ENCODE assay signal across 25 cellular contexts in genomic region chr1:24489674-24490073, GRCh38. TPM values are rescaled to one million over a fixed set of nuclear protein-coding genes. Genes with fewer than 3 reads are reported as not detected.
DNase-seq lines count a peak whose midpoint lies in the region; ATAC-seq, FAIRE-seq and TF ChIP-seq lines count a peak whose summit lies in the region.
"Had no signal": no experiment of that assay in that cellular context is flagged by ENCODE, and none has a peak within 500 bp of the region (broad histone marks: within the 10 kb centered on the region; RNA-seq: fewer than 3 reads in every experiment).

No MANE protein-coding gene starts in this region.

- H3K27me3 ChIP-seq in K562 (ENCODE audit: control insufficient read depth in 2 of 2, insufficient read depth in 2 of 2, low read length in 2 of 2), result peaks cover 6 to 14% of the 10 kb centered on the region in 2 experiments; a peak in 4 of 5 replicates
- H3K27me3 ChIP-seq in osteoblast (ENCODE audit: insufficient read depth, low read length), result no peaks in the 10 kb centered on the region
- H3K27me3 ChIP-seq: BE2C had no signal

- no peak for DNase-seq in activated CD4-positive, alpha-beta T cell treated with anti-CD3 and anti-CD28 coated beads, Interleukin-2, amount 10 ng/mL, durations not matched to agents 7 days and 5 days
- no peak for DNase-seq in activated CD4-positive, alpha-beta T cell treated with anti-CD3 and anti-CD28 coated beads for 1 hour
- DNase-seq in activated naive CD8-positive, alpha-beta T cell treated with anti-CD3 and anti-CD28 coated beads, Interleukin-2, amount 50 U/mL, for 24 hours, result no peak
- no peak for DNase-seq in K562 (ENCODE audit: extremely low read depth in 1 of 4, low spot score in 3 of 4)
- peak; percentile 65 for DNase-seq in osteoblast (ENCODE audit: insufficient read length, low spot score, missing footprints)
- DNase-seq in T1000 (lab: John Stamatoyannopoulos, UW), result no peak
- DNase-seq: 8988T, ACHN, BE2C, COR-L47, GM23248, H7, KG1, MG63, NCI-H1694 treated with DMSO at 0.1 percent for 48 hours, NCI-H2081, NCI-H2227 treated with DMSO at 0.1 percent for 48 hours, NCI-H526 treated with DMSO at 0.1 percent for 48 hours, SHP77 had no signal

- no TSS peak for BruUV-seq in K562 (replicated peaks; lab: Mats Ljungman, UMichigan)

- H2AFZ ChIP-seq in K562 (ENCODE audit: low read depth, low read length), result no peak overlapping the region
- H2AFZ ChIP-seq in osteoblast (ENCODE audit: low read length), result no peak overlapping the region
- H2AFZ ChIP-seq: GM23248 had no signal

- no peak overlapping the region for H3K4me3 Mint-ChIP-seq in activated CD4-positive, alpha-beta T cell treated with anti-CD3 and anti-CD28 coated beads, Interleukin-2, amount 10 ng/mL, durations not matched to agents 7 days and 5 days
- no peak overlapping the region for H3K4me3 Mint-ChIP-seq in activated naive CD8-positive, alpha-beta T cell
- H3K4me3 Mint-ChIP-seq in activated naive CD8-positive, alpha-beta T cell treated with anti-CD3 and anti-CD28 coated beads, Interleukin-2, amount 50 U/mL, for 24 hours, result no peak overlapping the region
- H3K4me3 Mint-ChIP-seq: CD14-positive monocyte had no signal

- H3K79me2 ChIP-seq in K562 (ENCODE audit: control insufficient read depth, insufficient read depth, low read length), result no peaks in the 10 kb centered on the region
- H3K79me2 ChIP-seq in osteoblast (ENCODE audit: insufficient read depth, low read length), result no peaks in the 10 kb centered on the region

- in situ Hi-C loops in K562 (cut with MboI), result no loop called here

- POLR2A ChIA-PET in activated CD4-positive, alpha-beta T cell treated with anti-CD3 and anti-CD28 coated beads, Interleukin-2, amount 10 ng/mL, durations not matched to agents 7 days and 5 days (lab: Charles Lee), result no interaction called here
- POLR2A ChIA-PET in K562 (lab: Yijun Ruan, JAX), result interaction anchor here (2.6 kb wide), 1 partner anchor 8 kb away, joined by 11 read pairs; no protein-coding TSS in a partner anchor

- TF ChIP-seq RAD21 in K562 (CRISPR knock-in tag; conservative IDR thresholded peaks at IDR 0.05 in 1 of 2, IDR thresholded peaks at IDR 0.05 in 1 of 2), result no peak

- H3K4me1 ChIP-seq in K562 (replicated peaks in 1 of 2; ENCODE audit: control insufficient read depth in 2 of 2, insufficient read depth in 2 of 2, low read length in 2 of 2) (no peaks in the 10 kb centered on the region; a peak in 2 of 5 replicates), osteoblast (ENCODE audit: insufficient read depth, low read length) (no peaks in the 10 kb centered on the region)
- H3K4me1 ChIP-seq: BE2C had no signal

- peaks cover 53% of the 10 kb centered on the region for H3K4me1 Mint-ChIP-seq in activated CD4-positive, alpha-beta T cell treated with anti-CD3 and anti-CD28 coated beads, Interleukin-2, amount 10 ng/mL, durations not matched to agents 7 days and 5 days
- peaks cover 55% of the 10 kb centered on the region for H3K4me1 Mint-ChIP-seq in activated naive CD8-positive, alpha-beta T cell (ENCODE audit: low read depth)
- peaks cover 55% of the 10 kb centered on the region for H3K4me1 Mint-ChIP-seq in activated naive CD8-positive, alpha-beta T cell treated with anti-CD3 and anti-CD28 coated beads, Interleukin-2, amount 50 U/mL, for 24 hours

- H3K4me2 ChIP-seq in K562 (ENCODE audit: insufficient read depth, low read length) (no peak overlapping the region), osteoblast (ENCODE audit: insufficient read depth, low read length) (no peak overlapping the region)

- no peak for ATAC-seq in activated naive CD8-positive, alpha-beta T cell treated with anti-CD3 and anti-CD28 coated beads, Interleukin-2, amount 50 U/mL, for 24 hours
- no peak for ATAC-seq in K562
- ATAC-seq in GM19463 (IDR thresholded peaks at IDR 0.05; ENCODE audit: unreplicated experiment), result no peak

- TF ChIP-seq CTCF in K562 (IDR thresholded peaks at IDR 0.05 in 2 of 3, conservative IDR thresholded peaks at IDR 0.05 in 1 of 3; ENCODE audit: insufficient read depth in 2 of 3, low read depth in 1 of 3, low read length in 3 of 3) (no peak), osteoblast (IDR thresholded peaks at IDR 0.05; ENCODE audit: extremely low read depth, low read depth, low read length) (no peak)

- intact Hi-C loops in K562 (cut with micrococcal nuclease), result loop anchor here (5.0 kb wide), 1 partner anchor 38 kb away; no protein-coding TSS in a partner anchor

- H3K9me1 ChIP-seq in K562 (ENCODE audit: control insufficient read depth, insufficient read depth, low read length), result no peaks in the 10 kb centered on the region

- peaks cover 4% of the 10 kb centered on the region for H3K9me3 Mint-ChIP-seq in activated CD4-positive, alpha-beta T cell treated with anti-CD3 and anti-CD28 coated beads, Interleukin-2, amount 10 ng/mL, durations not matched to agents 7 days and 5 days
- H3K9me3 Mint-ChIP-seq in activated naive CD8-positive, alpha-beta T cell (ENCODE audit: low read depth), result peaks cover 3% of the 10 kb centered on the region
- H3K9me3 Mint-ChIP-seq in activated naive CD8-positive, alpha-beta T cell treated with anti-CD3 and anti-CD28 coated beads, Interleukin-2, amount 50 U/mL, for 24 hours, result peaks cover 4% of the 10 kb centered on the region

- H4K20me1 ChIP-seq in K562 (replicated peaks; ENCODE audit: control insufficient read depth, insufficient read depth, low read length), result no peaks in the 10 kb centered on the region
- no peaks in the 10 kb centered on the region for H4K20me1 ChIP-seq in osteoblast (ENCODE audit: insufficient read depth, low read length)

- peaks cover 13% of the 10 kb centered on the region for H3K36me3 Mint-ChIP-seq in activated CD4-positive, alpha-beta T cell treated with anti-CD3 and anti-CD28 coated beads, Interleukin-2, amount 10 ng/mL, durations not matched to agents 7 days and 5 days (ENCODE audit: low read depth)
- peaks cover 2% of the 10 kb centered on the region for H3K36me3 Mint-ChIP-seq in activated naive CD8-positive, alpha-beta T cell
- H3K36me3 Mint-ChIP-seq in activated naive CD8-positive, alpha-beta T cell treated with anti-CD3 and anti-CD28 coated beads, Interleukin-2, amount 50 U/mL, for 24 hours (ENCODE audit: low read depth), result peaks cover 4% of the 10 kb centered on the region
- H3K36me3 Mint-ChIP-seq: CD14-positive monocyte had no signal

- no peak for TF ChIP-seq POLR2A in K562 (conservative IDR thresholded peaks at IDR 0.05)

- no peak overlapping the region for H3K4me3 ChIP-seq in K562
- H3K4me3 ChIP-seq in osteoblast (ENCODE audit: insufficient read depth, low read length), result no peak overlapping the region
- H3K4me3 ChIP-seq: GM23248, MG63 had no signal

- FAIRE-seq in K562 (lab: Jason Lieb, UNC), result no peak
- FAIRE-seq: G401.6, HTR-8/SVneo had no signal

- H3K9me3 ChIP-seq in K562 (replicated peaks; ENCODE audit: control insufficient read depth, insufficient read depth, low read depth, low read length) (peaks cover 15% of the 10 kb centered on the region), osteoblast (ENCODE audit: low read depth, low read length) (no peaks in the 10 kb centered on the region)
- H3K9me3 ChIP-seq: BE2C, MG63 had no signal

- 11% methylated on average over 7 of the region's 13 CpGs for WGBS in K562 (ENCODE audit: insufficient coverage, low coverage, missing lambda C conversion rate)

- CTCF ChIA-PET in activated CD4-positive, alpha-beta T cell treated with anti-CD3 and anti-CD28 coated beads, Interleukin-2, amount 10 ng/mL, durations not matched to agents 7 days and 5 days (lab: Charles Lee), result interaction anchor here (1.0 to 2.1 kb wide), 4 partner anchors 9 to 36 kb away, joined by 3 to 9 read pairs (median 4); no protein-coding TSS in a partner anchor
- CTCF ChIA-PET in K562 (lab: Yijun Ruan, JAX; ENCODE audit: low intra/inter-chr PET ratio), result no interaction called here

- H3K27ac Mint-ChIP-seq in activated CD4-positive, alpha-beta T cell treated with anti-CD3 and anti-CD28 coated beads, Interleukin-2, amount 10 ng/mL, durations not matched to agents 7 days and 5 days, result peak overlapping the region; percentile 55
- peak overlapping the region; percentile 98 for H3K27ac Mint-ChIP-seq in activated naive CD8-positive, alpha-beta T cell
- H3K27ac Mint-ChIP-seq in activated naive CD8-positive, alpha-beta T cell treated with anti-CD3 and anti-CD28 coated beads, Interleukin-2, amount 50 U/mL, for 24 hours, result no peak overlapping the region

- no peak overlapping the region for H3K9ac ChIP-seq in K562 (ENCODE audit: insufficient read depth in 1 of 2, low read depth in 2 of 2, low read length in 2 of 2)
- H3K9ac ChIP-seq: GM23248 had no signal

- no peak for TF ChIP-seq EP300 in K562 (IDR thresholded peaks at IDR 0.05; ENCODE audit: low read length)

- no peaks in the 10 kb centered on the region for H3K27me3 Mint-ChIP-seq in activated CD4-positive, alpha-beta T cell treated with anti-CD3 and anti-CD28 coated beads, Interleukin-2, amount 10 ng/mL, durations not matched to agents 7 days and 5 days
- no peaks in the 10 kb centered on the region for H3K27me3 Mint-ChIP-seq in activated naive CD8-positive, alpha-beta T cell
- no peaks in the 10 kb centered on the region for H3K27me3 Mint-ChIP-seq in activated naive CD8-positive, alpha-beta T cell treated with anti-CD3 and anti-CD28 coated beads, Interleukin-2, amount 50 U/mL, for 24 hours

- H3K27ac ChIP-seq in K562 (ENCODE audit: extremely low read depth, low read depth, low read length), result no peak overlapping the region
- H3K27ac ChIP-seq in osteoblast (ENCODE audit: low read depth, low read length), result no peak overlapping the region
- H3K27ac ChIP-seq: GM23248, RWPE1 had no signal

- no peaks in the 10 kb centered on the region for H3K36me3 ChIP-seq in K562 (ENCODE audit: control insufficient read depth, insufficient read depth, low read length)
- H3K36me3 ChIP-seq in osteoblast (ENCODE audit: insufficient read depth, low read length), result no peaks in the 10 kb centered on the region
- H3K36me3 ChIP-seq: BE2C, MG63 had no signal

RNA-seq across cellular contexts. Expression of gene RCAN3, which starts 13.0 kb away (rescaled TPM):
- total RNA-seq in activated CD4-positive, alpha-beta T cell treated with anti-CD3 and anti-CD28 coated beads, Interleukin-2, amount 10 ng/mL, durations not matched to agents 7 days and 5 days, result 100 to 1,000 TPM in 1 of 2 experiments, 10 to 100 TPM in 1; 96.8 to 100 TPM
- 0.09 and 0.51 TPM in 2 replicates for total RNA-seq in K562 (2011; cell fraction: chromatin; rRNA removed; ENCODE audit: low replicate concordance)
- total RNA-seq in K562 (2011; cell fraction: nucleolus; rRNA removed), result under 0.01 TPM in 1 of 2 replicates, not detected in the other
- total RNA-seq in K562 (2011; cell fraction: nucleoplasm; rRNA removed), result 0.23 and 0.37 TPM in 2 replicates
- 0.24 and 1.4 TPM in 2 replicates for total RNA-seq in K562 (2014; rRNA removed)
- 0.29 and 0.33 TPM in 2 replicates for total RNA-seq in K562 (2014; rRNA removed; fragmentation: Illumina TruSeq; extraction: Trizol)
- total RNA-seq in K562 (2015; rRNA removed; fragmentation: Illumina TruSeq; extraction: Trizol), result 0.26 and 0.43 TPM in 2 replicates
- total RNA-seq in K562 (2021), result 0.42 and 0.84 TPM in 2 replicates
- 0.07 and 0.45 TPM in 2 replicates for polyA plus RNA-seq in K562 (2011; rRNA removed)
- 0.09 and 0.16 TPM in 2 replicates for polyA plus RNA-seq in K562 (2011; cell fraction: cytosol; rRNA removed)
- 0.27 and 0.36 TPM in 2 replicates for polyA plus RNA-seq in K562 (2011; cell fraction: nucleus; rRNA removed)
- polyA plus RNA-seq in K562 (2012), result 0.58 and 0.69 TPM in 2 replicates
- 0.43 and 0.55 TPM in 2 replicates for polyA plus RNA-seq in K562 (2014; fragmentation: Illumina TruSeq; extraction: Trizol)
- polyA plus RNA-seq in K562 (2014; fragmentation: Nextera tagmentation; extraction: Ambion mirVana), result under 1 TPM; 0.10 to 0.11 TPM
- 0.23 and 1.4 TPM in 2 replicates for polyA plus RNA-seq in K562 (2014; rRNA removed)
- polyA minus RNA-seq in K562 (2011; rRNA and poly(A)+ RNA removed), result 0.18 and 0.35 TPM in 2 replicates
- 1.4 TPM in 1 of 2 replicates, not detected in the other for polyA minus RNA-seq in K562 (2011; cell fraction: cytosol; rRNA and poly(A)+ RNA removed)
- not detected in 2 replicates for polyA minus RNA-seq in K562 (2011; cell fraction: nucleus; rRNA and poly(A)+ RNA removed)
- 1.8 and 3.5 TPM in 2 replicates for total RNA-seq in osteoblast

Comparison
In these comparisons a context has a peak if more than half of its experiments do, and no peak if none do; other contexts are left out.
1. RNA of gene RCAN3, which starts 13.0 kb away (total RNA-seq): 96.8 to 100 TPM in activated CD4-positive, alpha-beta T cell treated with anti-CD3 and anti-CD28 coated beads, Interleukin-2, amount 10 ng/mL, durations not matched to agents 7 days and 5 days; 1.8 to 3.5 TPM in osteoblast and under 0.01 to 1.4 TPM in K562; every median in the first group is over 10 times any median in the second.